Comparison of ENCODE assay signal across 13 cellular contexts in the genomic region with DNA sequence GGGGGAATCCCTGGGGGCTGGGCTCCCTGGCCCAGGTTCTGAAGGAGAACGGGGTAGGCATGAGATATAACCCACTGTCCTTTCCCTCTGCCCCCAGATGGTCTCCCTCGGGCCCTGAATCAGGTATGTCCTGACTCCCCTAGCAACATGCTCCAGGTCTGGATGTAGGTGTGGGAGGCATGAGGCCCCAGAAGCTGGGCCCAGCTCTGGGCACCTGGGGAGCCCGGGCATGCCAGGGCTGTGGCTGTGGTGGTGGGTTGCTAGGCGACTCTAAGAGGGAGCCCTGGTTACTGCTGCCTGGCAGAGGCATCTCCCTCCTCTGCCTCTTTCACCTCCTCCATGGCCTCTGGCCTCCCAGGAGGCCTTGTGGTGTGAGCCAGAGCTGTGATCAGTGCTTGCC. TPM values are rescaled to one million over a fixed set of nuclear protein-coding genes. Genes with fewer than 3 reads are reported as not detected.
"Had no signal": no experiment of that assay in that cellular context is flagged by ENCODE, and none has a peak within 500 bp of the region (broad histone marks: within the 10 kb centered on the region; RNA-seq: fewer than 3 reads in every experiment).

No MANE protein-coding gene starts in this region.

- H3K27ac ChIP-seq: breast epithelium, coronary artery, left lung, spleen, thyroid gland had no signal

- H3K4me3 ChIP-seq: breast epithelium, coronary artery, left lung, spleen, thyroid gland had no signal

- H3K27me3 ChIP-seq: breast epithelium, thyroid gland had no signal

- H3K9me3 ChIP-seq: breast epithelium, left lung, spleen, thyroid gland had no signal

- H3K36me3 ChIP-seq: breast epithelium, left lung, spleen, thyroid gland had no signal

- DNase-seq: activated CD4-positive, alpha-beta T cell treated with anti-CD3 and anti-CD28 coated beads, Interleukin-2, amount 50 U/mL, for 4 hours; activated gamma-delta T cell; kidney; left lung; midbrain; nucleus accumbens; spleen; stimulated activated naive CD4-positive, alpha-beta T cell; thyroid gland had no signal

- ATAC-seq: left lung had no signal

RNA-seq across cellular contexts. Expression of a gene that starts 16.2 kb away (rescaled TPM):
- total RNA-seq: lung microvascular endothelial cell, subcutaneous adipose tissue had no signal
